In genomic region chr3:172154768-172155649, GRCh38 we compare ENCODE assay signal across 8 cellular contexts.
DNase-seq lines count a peak whose midpoint lies in the region; ATAC-seq, FAIRE-seq and TF ChIP-seq lines count a peak whose summit lies in the region.

No MANE protein-coding gene starts in this region.

- POLR2A ChIA-PET in WTC11 (lab: Charles Lee), result no interaction called here

- H3K9ac ChIP-seq in kidney (ENCODE audit: low read length in 2 of 2), result no peak overlapping the region

- intact Hi-C loops in kidney (cut with DNase I), result no loop called here

- H3K27ac ChIP-seq in kidney (ENCODE audit: low read depth in 2 of 2, low read length in 2 of 2), result peak overlapping the region in 1 of 2 donors; percentile 59

- FAIRE-seq in kidney (lab: Jason Lieb, UNC), result no peak

- H3K4me1 Mint-ChIP-seq in WTC11 (peaks cover 96% of the 10 kb centered on the region), nephron (peaks cover 70% of the 10 kb centered on the region)
- H3K4me1 Mint-ChIP-seq in activated T-cell treated with anti-CD3 and anti-CD28 coated beads, Interleukin-2, amount 50 U/mL, for 72 hours (ENCODE audit: low read depth), result peaks cover 23% of the 10 kb centered on the region

- H3K36me3 ChIP-seq in kidney (ENCODE audit: control insufficient read depth in 1 of 2, insufficient read depth in 2 of 2, low read length in 2 of 2), result no peaks in the 10 kb centered on the region

- ATAC-seq in GM18502 (IDR thresholded peaks at IDR 0.05; ENCODE audit: poor library complexity, unreplicated experiment), result peak; percentile 73
- ATAC-seq in HG02571 (IDR thresholded peaks at IDR 0.05; ENCODE audit: unreplicated experiment), result peak; percentile 70
- 0 out of 2 replicates have a peak, but pooled peaks have one; percentile 7 for ATAC-seq in WTC11
- no peak for ATAC-seq in activated T-cell treated with anti-CD3 and anti-CD28 coated beads, Interleukin-2, amount 50 U/mL, for 72 hours (replicated peaks in 1 of 2)

- no peaks in the 10 kb centered on the region for H3K27me3 Mint-ChIP-seq in WTC11 (ENCODE audit: low read depth)
- H3K27me3 Mint-ChIP-seq in nephron (ENCODE audit: low read depth), result no peaks in the 10 kb centered on the region
- no peaks in the 10 kb centered on the region for H3K27me3 Mint-ChIP-seq in activated T-cell treated with anti-CD3 and anti-CD28 coated beads, Interleukin-2, amount 50 U/mL, for 72 hours (ENCODE audit: low read depth)

- no peaks in the 10 kb centered on the region for H3K36me3 Mint-ChIP-seq in WTC11
- no peaks in the 10 kb centered on the region for H3K36me3 Mint-ChIP-seq in nephron (ENCODE audit: low read depth)
- no peaks in the 10 kb centered on the region for H3K36me3 Mint-ChIP-seq in activated T-cell treated with anti-CD3 and anti-CD28 coated beads, Interleukin-2, amount 50 U/mL, for 72 hours (ENCODE audit: insufficient read depth in 2 of 2)

- H3K4me1 ChIP-seq in kidney (ENCODE audit: control insufficient read depth in 1 of 2, insufficient read depth in 1 of 2, low read depth in 1 of 2, low read length in 2 of 2), result peaks cover 22 to 34% of the 10 kb centered on the region in 2 donors

- peak overlapping the region; percentile 39; the same call in 1 of the 2 replicates for H3K4me3 Mint-ChIP-seq in WTC11
- peak overlapping the region in 1 of 3 experiments; percentile 11 for H3K4me3 Mint-ChIP-seq in nephron
- no peak overlapping the region for H3K4me3 Mint-ChIP-seq in activated T-cell treated with anti-CD3 and anti-CD28 coated beads, Interleukin-2, amount 50 U/mL, for 72 hours

- H3K9me3 Mint-ChIP-seq in WTC11, result no peaks in the 10 kb centered on the region
- no peaks in the 10 kb centered on the region for H3K9me3 Mint-ChIP-seq in nephron
- no peaks in the 10 kb centered on the region for H3K9me3 Mint-ChIP-seq in activated T-cell treated with anti-CD3 and anti-CD28 coated beads, Interleukin-2, amount 50 U/mL, for 72 hours

- H3K27ac Mint-ChIP-seq in WTC11 (peak overlapping the region; percentile 83), nephron (peak overlapping the region; percentile 95 to 97 (median 95))
- H3K27ac Mint-ChIP-seq in activated T-cell treated with anti-CD3 and anti-CD28 coated beads, Interleukin-2, amount 50 U/mL, for 72 hours, result no peak overlapping the region

- no peak overlapping the region for H3K4me3 ChIP-seq in kidney (ENCODE audit: low read length in 2 of 2)

- no peaks in the 10 kb centered on the region for H3K9me3 ChIP-seq in kidney (ENCODE audit: control insufficient read depth in 1 of 2, low read length in 2 of 2)

- TF ChIP-seq CTCF in WTC11 (IDR thresholded peaks at IDR 0.05) (no peak), nephron (IDR thresholded peaks at IDR 0.05; ENCODE audit: unreplicated experiment in 3 of 3) (no peak), kidney (IDR thresholded peaks at IDR 0.05; ENCODE audit: borderline replicate concordance, extremely low read depth, insufficient read depth) (no peak)

- DNase-seq in WTC11 (ENCODE audit: low spot score), result no peak
- no peak for DNase-seq in kidney
- no peak for DNase-seq in activated T-cell treated with anti-CD3 and anti-CD28 coated beads, Interleukin-2, amount 50 U/mL, for 72 hours
- no peak for DNase-seq in activated CD4-positive, alpha-beta T cell treated with anti-CD3 and anti-CD28 coated beads for 4 hours
- DNase-seq in activated CD4-positive, CD25-positive, alpha-beta regulatory T cell (lab: John Stamatoyannopoulos, UW), result no peak

- CTCF ChIA-PET in WTC11 (lab: Charles Lee), result interaction anchor here (1.0 kb wide), 2 partner anchors 78 to 177 kb away, joined by 3 read pairs; no protein-coding TSS in a partner anchor

TF ChIP-seq in WTC11, 78 proteins besides CTCF, POLR2A, EP300 and RAD21:
- no peak for TF ChIP-seq GABPB1 (CRISPR knock-in tag; IDR thresholded peaks at IDR 0.05)
- TF ChIP-seq CBFB (CRISPR knock-in tag; IDR thresholded peaks at IDR 0.05; ENCODE audit: low read depth), result no peak
- no peak for TF ChIP-seq NFE2L1 (CRISPR knock-in tag; IDR thresholded peaks at IDR 0.05)
- TF ChIP-seq STAT6 (CRISPR knock-in tag; conservative IDR thresholded peaks at IDR 0.05; ENCODE audit: low read depth), result no peak
- no peak for TF ChIP-seq FOXP4 (CRISPR knock-in tag; IDR thresholded peaks at IDR 0.05)
- no peak for TF ChIP-seq USF1 (CRISPR knock-in tag; IDR thresholded peaks at IDR 0.05)
- no peak for TF ChIP-seq E2F5 (CRISPR knock-in tag; IDR thresholded peaks at IDR 0.05)
- no peak for TF ChIP-seq FOXK1 (CRISPR knock-in tag; IDR thresholded peaks at IDR 0.05)
- no peak for TF ChIP-seq MXD4 (CRISPR knock-in tag; IDR thresholded peaks at IDR 0.05; ENCODE audit: borderline replicate concordance)
- TF ChIP-seq NFATC4 (CRISPR knock-in tag; IDR thresholded peaks at IDR 0.05), result no peak

Comparison
In these comparisons a context has a peak if more than half of its experiments do, and no peak if none do; other contexts are left out.
1. ATAC-seq: peak in GM18502 (single experiment), HG02571 (single experiment) and WTC11 (single experiment); none in activated T-cell treated with anti-CD3 and anti-CD28 coated beads, Interleukin-2, amount 50 U/mL, for 72 hours (0 of 2).